Comparison of ENCODE assay signal across 24 cellular contexts in genomic region chr6:170237999-170238740, GRCh38. TPM values are rescaled to one million over a fixed set of nuclear protein-coding genes. Genes with fewer than 3 reads are reported as not detected.
A peak's percentile ranks its signal among the peaks of the same experiment; 100 is the strongest.
DNase-seq lines count a peak whose midpoint lies in the region; ATAC-seq, FAIRE-seq and TF ChIP-seq lines count a peak whose summit lies in the region.
"Had no signal": no experiment of that assay in that cellular context is flagged by ENCODE, and none has a peak within 500 bp of the region (broad histone marks: within the 10 kb centered on the region; RNA-seq: fewer than 3 reads in every experiment).

No MANE protein-coding gene starts in this region.

- POLR2A ChIA-PET in CD8-positive, alpha-beta T cell (lab: Charles Lee), result no interaction called here

- no peak overlapping the region for H3K4me3 Mint-ChIP-seq in nephron progenitor cell
- H3K4me3 Mint-ChIP-seq in CD8-positive, alpha-beta T cell, result no peak overlapping the region
- H3K4me3 Mint-ChIP-seq: CD4-positive, alpha-beta memory T cell had no signal

- TF ChIP-seq POLR2A in spleen (IDR thresholded peaks at IDR 0.05), result no peak

- TF ChIP-seq CTCF in RWPE2 (IDR thresholded peaks at IDR 0.05; ENCODE audit: poor library complexity, severe bottlenecking) (no peak), kidney (IDR thresholded peaks at IDR 0.05; ENCODE audit: borderline replicate concordance, extremely low read depth, insufficient read depth) (no peak), nephron progenitor cell (IDR thresholded peaks at IDR 0.05) (no peak), spleen (IDR thresholded peaks at IDR 0.05 in 8 of 11, conservative IDR thresholded peaks at IDR 0.05 in 3 of 11) (no peak)
- no peak for TF ChIP-seq CTCF in CD8-positive, alpha-beta T cell (IDR thresholded peaks at IDR 0.05)

- peaks cover 7% of the 10 kb centered on the region for H3K27me3 Mint-ChIP-seq in nephron progenitor cell (ENCODE audit: low read depth, poor library complexity)
- H3K27me3 Mint-ChIP-seq in CD8-positive, alpha-beta T cell (ENCODE audit: low read depth), result peaks cover 2% of the 10 kb centered on the region

- DNase-seq in RWPE2 (ENCODE audit: low spot score) (peak; percentile 24), kidney (peak; percentile 53), nephron progenitor cell (peak; percentile 0), spleen (peak; percentile 52), NCI-H526 (lab: John Stamatoyannopoulos, UW) (no peak)
- DNase-seq in CD8-positive, alpha-beta T cell, result no peak
- DNase-seq: C1 segment of cervical spinal cord; CD4-positive, alpha-beta memory T cell; Kasumi-1; NCI-H1092 treated with DMSO at 0.1 percent for 48 hours; NCI-H1436; NCI-H187; NCI-H2081 treated with DMSO at 0.1 percent for 48 hours; NCI-H2171; NCI-H345; NCI-H510A treated with DMSO at 0.1 percent for 48 hours; NCI-H774; SHP77 had no signal

- intact Hi-C loops in kidney (cut with DNase I) (no loop called here), spleen (cut with DNase I; ENCODE audit: low total_unique reads) (no loop called here)
- intact Hi-C loops in CD8-positive, alpha-beta T cell (cut with DNase I, micrococcal nuclease), result no loop called here

- H3K9me3 Mint-ChIP-seq in nephron progenitor cell, result no peaks in the 10 kb centered on the region
- no peaks in the 10 kb centered on the region for H3K9me3 Mint-ChIP-seq in CD8-positive, alpha-beta T cell
- H3K9me3 Mint-ChIP-seq: CD4-positive, alpha-beta memory T cell had no signal

- no peaks in the 10 kb centered on the region for H3K4me1 ChIP-seq in RWPE2 (ENCODE audit: insufficient read depth, poor library complexity, severe bottlenecking)
- no peaks in the 10 kb centered on the region for H3K4me1 ChIP-seq in kidney (ENCODE audit: control insufficient read depth in 1 of 2, insufficient read depth in 1 of 2, low read depth in 1 of 2, low read length in 2 of 2)
- peaks cover 0 to 9% (median 4%) of the 10 kb centered on the region in 6 donors for H3K4me1 ChIP-seq in spleen
- no peaks in the 10 kb centered on the region for H3K4me1 ChIP-seq in CD8-positive, alpha-beta T cell (ENCODE audit: insufficient read depth, low read length)
- H3K4me1 ChIP-seq: A549, Caco-2 had no signal

- no peak overlapping the region for H3K27ac ChIP-seq in RWPE2 (ENCODE audit: poor library complexity, severe bottlenecking)
- no peak overlapping the region for H3K27ac ChIP-seq in kidney (ENCODE audit: low read depth in 2 of 2, low read length in 2 of 2)
- no peak overlapping the region for H3K27ac ChIP-seq in spleen
- H3K27ac ChIP-seq in CD8-positive, alpha-beta T cell (ENCODE audit: low read depth, low read length), result no peak overlapping the region
- H3K27ac ChIP-seq: A549 had no signal

- no peak overlapping the region for H3K9ac ChIP-seq in kidney (ENCODE audit: low read length in 2 of 2)

- H3K4me3 ChIP-seq in RWPE2 (ENCODE audit: severe bottlenecking), result no peak overlapping the region
- H3K4me3 ChIP-seq in kidney (ENCODE audit: low read length in 2 of 2), result no peak overlapping the region
- H3K4me3 ChIP-seq in spleen, result no peak overlapping the region
- no peak overlapping the region for H3K4me3 ChIP-seq in CD8-positive, alpha-beta T cell (ENCODE audit: low read depth, low read length)
- H3K4me3 ChIP-seq: A549, K562 had no signal

- 84 to 90% (median 87%) methylated on average over 15 to 19 of the region's 19 CpGs for WGBS in spleen, 5 donors

- no peaks in the 10 kb centered on the region for H3K36me3 Mint-ChIP-seq in nephron progenitor cell (ENCODE audit: low read depth)
- no peaks in the 10 kb centered on the region for H3K36me3 Mint-ChIP-seq in CD8-positive, alpha-beta T cell
- H3K36me3 Mint-ChIP-seq: CD4-positive, alpha-beta memory T cell had no signal

- H3K4me1 Mint-ChIP-seq in nephron progenitor cell, result peaks cover 48% of the 10 kb centered on the region
- H3K4me1 Mint-ChIP-seq in CD8-positive, alpha-beta T cell (ENCODE audit: low read depth), result no peaks in the 10 kb centered on the region
- H3K4me1 Mint-ChIP-seq: CD4-positive, alpha-beta memory T cell had no signal

- CTCF ChIA-PET in CD8-positive, alpha-beta T cell (lab: Charles Lee), result no interaction called here

- H3K9me3 ChIP-seq in RWPE2 (ENCODE audit: severe bottlenecking) (no peaks in the 10 kb centered on the region), kidney (ENCODE audit: control insufficient read depth in 1 of 2, low read length in 2 of 2) (no peaks in the 10 kb centered on the region), spleen (no peaks in the 10 kb centered on the region)
- H3K9me3 ChIP-seq in CD8-positive, alpha-beta T cell (ENCODE audit: low read length), result no peaks in the 10 kb centered on the region
- H3K9me3 ChIP-seq: A549, Caco-2 had no signal

- no peaks in the 10 kb centered on the region for H3K27me3 ChIP-seq in RWPE2 (ENCODE audit: insufficient read depth, poor library complexity, severe bottlenecking)
- peaks cover 0 to 14% (median 0%) of the 10 kb centered on the region in 7 donors for H3K27me3 ChIP-seq in spleen (replicated peaks in 1 of 7)
- no peaks in the 10 kb centered on the region for H3K27me3 ChIP-seq in CD8-positive, alpha-beta T cell (ENCODE audit: insufficient read depth, low read length)

- no peaks in the 10 kb centered on the region for H3K36me3 ChIP-seq in RWPE2 (ENCODE audit: low read depth)
- no peaks in the 10 kb centered on the region for H3K36me3 ChIP-seq in kidney (ENCODE audit: control insufficient read depth in 1 of 2, insufficient read depth in 2 of 2, low read length in 2 of 2)
- H3K36me3 ChIP-seq in spleen, result no peaks in the 10 kb centered on the region
- H3K36me3 ChIP-seq in CD8-positive, alpha-beta T cell (ENCODE audit: insufficient read depth, low read length), result no peaks in the 10 kb centered on the region

- ATAC-seq in RWPE2 (ENCODE audit: low read depth) (no peak), GM19452 (IDR thresholded peaks at IDR 0.05; ENCODE audit: unreplicated experiment) (no peak)
- no peak for ATAC-seq in CD8-positive, alpha-beta T cell
- ATAC-seq: A549, K562 had no signal

- no peak overlapping the region for H3K27ac Mint-ChIP-seq in nephron progenitor cell
- H3K27ac Mint-ChIP-seq in CD8-positive, alpha-beta T cell, result no peak overlapping the region
- H3K27ac Mint-ChIP-seq: CD4-positive, alpha-beta memory T cell had no signal

- no peak for FAIRE-seq in kidney (lab: Jason Lieb, UNC)
- FAIRE-seq: A549, G401.6, H54, K562 had no signal

RNA-seq across cellular contexts. Expression of gene DLL1, which starts 52.7 kb away (rescaled TPM):
- total RNA-seq in kidney (11.9 TPM), spleen (100 to 1,000 TPM in 2 of 7 donors, 10 to 100 TPM in 5; 34.7 to 119 (median 79.8) TPM)
- polyA plus RNA-seq in kidney (ENCODE audit: insufficient read depth, low read depth, low replicate concordance) (4.5 TPM), spleen (10 to 100 TPM; 12.6 to 30.3 (median 15.0) TPM)
- total RNA-seq in CD8-positive, alpha-beta T cell, result 10 to 100 TPM; 17.8 to 19.9 TPM
- total RNA-seq: K562 had no signal
- polyA plus RNA-seq: K562 had no signal

Comparison
In these comparisons a context has a peak if more than half of its experiments do, and no peak if none do; other contexts are left out.
1. DNase-seq: peak in RWPE2 (single experiment), kidney (single experiment), nephron progenitor cell (single experiment) and spleen (single experiment); none in CD8-positive, alpha-beta T cell (0 of 7) and NCI-H526 (0 of 2).